ENCODE assay signal across 16 cellular contexts in genomic region chr5:39107350-39107749, GRCh38. TPM values are rescaled to one million over a fixed set of nuclear protein-coding genes. Genes with fewer than 3 reads are reported as not detected.
DNase-seq lines count a peak whose midpoint lies in the region; ATAC-seq, FAIRE-seq and TF ChIP-seq lines count a peak whose summit lies in the region.
"Had no signal": no experiment of that assay in that cellular context is flagged by ENCODE, and none has a peak within 500 bp of the region (broad histone marks: within the 10 kb centered on the region; RNA-seq: fewer than 3 reads in every experiment).

No MANE protein-coding gene starts in this region.

- POLR2A ChIA-PET in CD4-positive, alpha-beta T cell (lab: Charles Lee) = no interaction called here
- POLR2A ChIA-PET in HCT116 (lab: Charles Lee) = no interaction called here

- H2AFZ ChIP-seq in HCT116 (ENCODE audit: low read depth, low read length, poor library complexity, severe bottlenecking) = peak overlapping the region; percentile 30

- no peak for TF ChIP-seq RAD21 in HCT116 (IDR thresholded peaks at IDR 0.05; ENCODE audit: low read depth)

- H3K4me2 ChIP-seq in HCT116 (ENCODE audit: low read length) = no peak overlapping the region
- H3K4me2 ChIP-seq: BLaER1 had no signal

- no peak for DNase-seq in CD4-positive, alpha-beta T cell
- DNase-seq in HCT116 (ENCODE audit: low read depth, low spot score) (no peak), fibroblast of peridontal ligament (ENCODE audit: extremely low read depth) (peak; percentile 56), small intestine (no peak), NCI-H748 treated with DMSO at 0.1 percent for 48 hours (lab: John Stamatoyannopoulos, UW) (no peak), COLO829 (ENCODE audit: low spot score) (no peak), osteocyte (ENCODE audit: extremely low spot score, unreplicated experiment) (no peak), GDM1 (lab: John Stamatoyannopoulos, UW) (no peak)
- DNase-seq: AML-193, DMS153, DND-41, KG1 had no signal

- ATAC-seq in CD4-positive, alpha-beta T cell (ENCODE audit: poor library complexity) = no peak
- ATAC-seq in HCT116 = no peak
- ATAC-seq: GM12878 had no signal

- H3K4me3 Mint-ChIP-seq in CD4-positive, alpha-beta T cell = no peak overlapping the region
- H3K4me3 Mint-ChIP-seq in osteocyte (ENCODE audit: unreplicated experiment) = no peak overlapping the region
- H3K4me3 Mint-ChIP-seq: IgD-negative memory B cell had no signal

- H3K36me3 ChIP-seq in HCT116 (ENCODE audit: control insufficient read depth in 1 of 2, insufficient read depth in 2 of 2, low read length in 2 of 2) = no peaks in the 10 kb centered on the region
- H3K36me3 ChIP-seq in small intestine (ENCODE audit: control insufficient read depth in 2 of 2, insufficient read depth in 2 of 2, low read length in 2 of 2) = no peaks in the 10 kb centered on the region
- H3K36me3 ChIP-seq: BLaER1 had no signal

- RAD21 ChIA-PET in HCT116 (lab: Charles Lee; ENCODE audit: low non-redundant PET in 1 of 2, low total read pairs in 2 of 2, uncharacterized antibody in 2 of 2, unreplicated experiment in 2 of 2) = no interaction called here

- CTCF ChIA-PET in CD4-positive, alpha-beta T cell (lab: Charles Lee) = no interaction called here
- CTCF ChIA-PET in HCT116 (lab: Charles Lee) = no interaction called here

- FAIRE-seq in small intestine (lab: Jason Lieb, UNC) = peak; percentile 30
- FAIRE-seq: GM12878, GM18507 had no signal

- H3K36me3 Mint-ChIP-seq in CD4-positive, alpha-beta T cell (ENCODE audit: low read depth) = peaks cover 89% of the 10 kb centered on the region
- no peaks in the 10 kb centered on the region for H3K36me3 Mint-ChIP-seq in osteocyte (ENCODE audit: unreplicated experiment)
- H3K36me3 Mint-ChIP-seq: IgD-negative memory B cell had no signal

- no peak for TF ChIP-seq CTCF in CD4-positive, alpha-beta T cell (IDR thresholded peaks at IDR 0.05)
- no peak for TF ChIP-seq CTCF in HCT116 (IDR thresholded peaks at IDR 0.05 in 2 of 3, conservative IDR thresholded peaks at IDR 0.05 in 1 of 3; ENCODE audit: borderline replicate concordance in 1 of 3, insufficient read depth in 1 of 3, low read depth in 2 of 3, low read length in 2 of 3)
- no peak for TF ChIP-seq CTCF in osteocyte (IDR thresholded peaks at IDR 0.05)

- H3K9me3 Mint-ChIP-seq in CD4-positive, alpha-beta T cell = no peaks in the 10 kb centered on the region
- H3K9me3 Mint-ChIP-seq in osteocyte (ENCODE audit: unreplicated experiment) = peaks cover 3% of the 10 kb centered on the region
- H3K9me3 Mint-ChIP-seq: IgD-negative memory B cell had no signal

- no peak for TF ChIP-seq POLR2A in HCT116 (IDR thresholded peaks at IDR 0.05; ENCODE audit: borderline replicate concordance, extremely low read depth, insufficient read depth, insufficient read length)

- H3K4me1 ChIP-seq in HCT116 (ENCODE audit: control insufficient read depth in 1 of 2, insufficient read depth in 2 of 2, low read length in 2 of 2) = peaks cover 0 to 7% of the 10 kb centered on the region in 2 experiments; a peak in 2 of 4 replicates
- H3K4me1 ChIP-seq in small intestine (ENCODE audit: control insufficient read depth in 2 of 2, insufficient read depth in 1 of 2, low read depth in 1 of 2, low read length in 1 of 2) = no peaks in the 10 kb centered on the region
- H3K4me1 ChIP-seq: BLaER1 had no signal

- H3K9me3 ChIP-seq in CD4-positive, alpha-beta T cell (ENCODE audit: control insufficient read depth, low read length) = no peaks in the 10 kb centered on the region
- H3K9me3 ChIP-seq in HCT116 (ENCODE audit: control insufficient read depth in 1 of 2, insufficient read depth in 1 of 2, low read depth in 1 of 2, low read length in 2 of 2) (no peaks in the 10 kb centered on the region), small intestine (ENCODE audit: control insufficient read depth, low read depth) (no peaks in the 10 kb centered on the region)
- H3K9me3 ChIP-seq: BLaER1 had no signal

- no peak overlapping the region for H3K27ac ChIP-seq in CD4-positive, alpha-beta T cell (ENCODE audit: low read depth, low read length)
- no peak overlapping the region for H3K27ac ChIP-seq in HCT116 (ENCODE audit: low read depth, low read length)
- no peak overlapping the region for H3K27ac ChIP-seq in small intestine (ENCODE audit: low read depth in 1 of 2, low read length in 1 of 2)
- H3K27ac ChIP-seq: BLaER1 had no signal

- H4K20me1 ChIP-seq in HCT116 (ENCODE audit: insufficient read depth) = no peaks in the 10 kb centered on the region
- H4K20me1 ChIP-seq: BLaER1 had no signal

- no peaks in the 10 kb centered on the region for H3K27me3 ChIP-seq in CD4-positive, alpha-beta T cell (ENCODE audit: control insufficient read depth, insufficient read depth, low read length)
- H3K27me3 ChIP-seq in HCT116 (ENCODE audit: insufficient read depth, low read length) (no peaks in the 10 kb centered on the region), small intestine (ENCODE audit: control insufficient read depth in 2 of 2, insufficient read depth in 2 of 2, low read length in 2 of 2) (no peaks in the 10 kb centered on the region)
- H3K27me3 ChIP-seq: BLaER1 had no signal

- no peak overlapping the region for H3K9ac ChIP-seq in HCT116 (ENCODE audit: low read length)
- H3K9ac ChIP-seq: BLaER1 had no signal

- H3K79me2 ChIP-seq in HCT116 (ENCODE audit: insufficient read depth, low read length) = no peaks in the 10 kb centered on the region

- no TSS peak for BruUV-seq in HCT116 (replicated peaks; lab: Mats Ljungman, UMichigan)

- H3K27ac Mint-ChIP-seq in CD4-positive, alpha-beta T cell = peak overlapping the region; percentile 70
- no peak overlapping the region for H3K27ac Mint-ChIP-seq in osteocyte (ENCODE audit: unreplicated experiment)
- H3K27ac Mint-ChIP-seq: IgD-negative memory B cell had no signal

- intact Hi-C loops in CD4-positive, alpha-beta T cell (cut with DNase I, micrococcal nuclease) = loop anchor here in 1 of 2 experiments (2.0 to 5.0 kb wide), 2 partner anchors 35 to 100 kb away; no protein-coding TSS in a partner anchor
- intact Hi-C loops in HCT116 (cut with micrococcal nuclease) = no loop called here

- H3K4me3 ChIP-seq in HCT116 (replicated peaks in 1 of 2; ENCODE audit: low read depth in 1 of 2, low read length in 2 of 2) = no peak overlapping the region
- no peak overlapping the region for H3K4me3 ChIP-seq in small intestine (ENCODE audit: low read depth in 1 of 2, low read length in 2 of 2)
- H3K4me3 ChIP-seq: BLaER1, GM12878 had no signal

- H3K27me3 Mint-ChIP-seq in CD4-positive, alpha-beta T cell = no peaks in the 10 kb centered on the region
- no peaks in the 10 kb centered on the region for H3K27me3 Mint-ChIP-seq in osteocyte (ENCODE audit: unreplicated experiment)

- peaks cover 32% of the 10 kb centered on the region for H3K4me1 Mint-ChIP-seq in CD4-positive, alpha-beta T cell (ENCODE audit: low read depth)
- H3K4me1 Mint-ChIP-seq in osteocyte (ENCODE audit: unreplicated experiment) = peaks cover 23% of the 10 kb centered on the region

- no peaks in the 10 kb centered on the region for H3K9me2 ChIP-seq in HCT116 (ENCODE audit: insufficient read depth)

TF ChIP-seq in HCT116, 20 proteins besides CTCF, POLR2A, EP300 and RAD21:
- TF ChIP-seq TCF7L2 (IDR thresholded peaks at IDR 0.05; ENCODE audit: borderline replicate concordance, extremely low read depth, insufficient read depth, insufficient read length) = no peak
- TF ChIP-seq SP1 (IDR thresholded peaks at IDR 0.05; ENCODE audit: low read depth) = no peak
- no peak for TF ChIP-seq ZBTB33 (IDR thresholded peaks at IDR 0.05; ENCODE audit: extremely low read depth, insufficient replicate concordance, low read length)
- TF ChIP-seq SIN3A (IDR thresholded peaks at IDR 0.05; ENCODE audit: low read depth) = no peak
- no peak for TF ChIP-seq MAX (IDR thresholded peaks at IDR 0.05)
- no peak for TF ChIP-seq ELF1 (IDR thresholded peaks at IDR 0.05; ENCODE audit: borderline replicate concordance, low read depth)
- TF ChIP-seq ZFX (IDR thresholded peaks at IDR 0.05) = no peak
- TF ChIP-seq CEBPB (IDR thresholded peaks at IDR 0.05; ENCODE audit: low read depth) = no peak
- TF ChIP-seq CBX3 (IDR thresholded peaks at IDR 0.05; ENCODE audit: low read depth) = no peak

RNA-seq across cellular contexts. Expression of gene RICTOR, which starts 33.2 kb away (rescaled TPM):
- total RNA-seq in CD4-positive, alpha-beta T cell = 100 to 1,000 TPM; 125 TPM
- total RNA-seq in HCT116 (2021; ENCODE audit: unreplicated experiment) = 21.7 TPM
- 3.5 and 4.4 TPM in 2 replicates for polyA plus RNA-seq in HCT116 (2012)
- 1 to 10 TPM; 2.4 to 3.6 (median 3.1) TPM for polyA plus RNA-seq in small intestine
- total RNA-seq in osteocyte = 31.2 and 32.9 TPM in 2 replicates
